Comparison of ENCODE assay signal across 8 cellular contexts in genomic region chr9:133355881-133356357, GRCh38. TPM values are rescaled to one million over a fixed set of nuclear protein-coding genes. Genes with fewer than 3 reads are reported as not detected.
A peak's percentile ranks its signal among the peaks of the same experiment; 100 is the strongest.
DNase-seq lines count a peak whose midpoint lies in the region; ATAC-seq and TF ChIP-seq lines count a peak whose summit lies in the region.

No MANE protein-coding gene starts in this region.

- peaks cover 48% of the 10 kb centered on the region for H3K36me3 ChIP-seq in BE2C
- peaks cover 64% of the 10 kb centered on the region for H3K36me3 ChIP-seq in KOPT-K1 (ENCODE audit: insufficient read depth, low read length)
- peaks cover 0 to 13% of the 10 kb centered on the region in 2 donors for H3K36me3 ChIP-seq in body of pancreas (replicated peaks in 1 of 2; ENCODE audit: insufficient read depth in 1 of 2, low read depth in 2 of 2)
- peaks cover 0 to 16% (median 5%) of the 10 kb centered on the region in 4 donors for H3K36me3 ChIP-seq in transverse colon

- TF ChIP-seq CTCF in BE2C (IDR thresholded peaks at IDR 0.05; ENCODE audit: low read depth, low read length) (no peak), body of pancreas (IDR thresholded peaks at IDR 0.05) (no peak), lower leg skin (IDR thresholded peaks at IDR 0.05) (no peak), transverse colon (IDR thresholded peaks at IDR 0.05) (no peak)

- H3K4me3 ChIP-seq in BE2C (ENCODE audit: low read depth, low read length) = peak overlapping the region; percentile 92
- peak overlapping the region; percentile 43 to 80 for H3K4me3 ChIP-seq in body of pancreas
- H3K4me3 ChIP-seq in lower leg skin (ENCODE audit: low read depth, poor library complexity, severe bottlenecking) = peak overlapping the region; percentile 69
- peak overlapping the region; percentile 77 to 95 (median 86) for H3K4me3 ChIP-seq in transverse colon

- in situ Hi-C loops in transverse colon (cut with MboI; ENCODE audit: low pct_ligation_motif_present in 1 of 4, low pct_unique_long_range_greater_than_20kb in 1 of 4, low sequenced_read_pairs in 3 of 4) = no loop called here

- peak overlapping the region; percentile 69 for H3K27ac ChIP-seq in KOPT-K1 (ENCODE audit: low read depth, low read length, poor library complexity, severe bottlenecking)
- H3K27ac ChIP-seq in body of pancreas = peak overlapping the region; percentile 20 to 83 (median 66)
- peak overlapping the region; percentile 81 to 92 (median 86) for H3K27ac ChIP-seq in transverse colon

- DNase-seq in BE2C = no peak
- no peak for DNase-seq in body of pancreas
- no peak for DNase-seq in lower leg skin (ENCODE audit: low spot score in 2 of 2)
- no peak for DNase-seq in transverse colon
- DNase-seq in A172 (ENCODE audit: low spot score) = no peak
- DNase-seq in sciatic nerve (ENCODE audit: low spot score) = no peak

- no peaks in the 10 kb centered on the region for H3K27me3 ChIP-seq in BE2C
- no peaks in the 10 kb centered on the region for H3K27me3 ChIP-seq in body of pancreas
- no peaks in the 10 kb centered on the region for H3K27me3 ChIP-seq in transverse colon

- TF ChIP-seq POLR2A in body of pancreas (IDR thresholded peaks at IDR 0.05) = no peak
- TF ChIP-seq POLR2A in lower leg skin (IDR thresholded peaks at IDR 0.05) = no peak
- no peak for TF ChIP-seq POLR2A in transverse colon (IDR thresholded peaks at IDR 0.05)

- peak; percentile 10 for ATAC-seq in GM19438 (IDR thresholded peaks at IDR 0.05; ENCODE audit: low read depth, unreplicated experiment)
- ATAC-seq in body of pancreas = peak; percentile 13
- no peak for ATAC-seq in sciatic nerve

- 0% methylated on average over 4 to 27 of the region's 31 CpGs for WGBS in body of pancreas, 2 donors
- 0% methylated on average over 6 to 18 of the region's 31 CpGs for WGBS in lower leg skin, 2 donors
- 1 to 5% methylated on average over 4 to 24 of the region's 31 CpGs for WGBS in transverse colon (ENCODE audit: low coverage in 1 of 2), 2 donors

- H3K9me3 ChIP-seq in BE2C (no peaks in the 10 kb centered on the region), KOPT-K1 (ENCODE audit: insufficient read depth, low read length, poor library complexity, severe bottlenecking) (no peaks in the 10 kb centered on the region), body of pancreas (no peaks in the 10 kb centered on the region), transverse colon (no peaks in the 10 kb centered on the region)

- peaks cover 12% of the 10 kb centered on the region for H3K4me1 ChIP-seq in BE2C
- peaks cover 49% of the 10 kb centered on the region for H3K4me1 ChIP-seq in body of pancreas
- peaks cover 12 to 25% (median 18%) of the 10 kb centered on the region in 4 donors for H3K4me1 ChIP-seq in transverse colon

- no peak for TF ChIP-seq EP300 in transverse colon (IDR thresholded peaks at IDR 0.05; ENCODE audit: low read depth)

- intact Hi-C loops in body of pancreas (cut with DNase I) = no loop called here
- intact Hi-C loops in lower leg skin (cut with DNase I; ENCODE audit: low total_unique reads) = no loop called here
- intact Hi-C loops in transverse colon (cut with DNase I; ENCODE audit: low total_unique reads) = no loop called here
- intact Hi-C loops in sciatic nerve (cut with DNase I) = no loop called here

RNA-seq across cellular contexts. Expression of gene SURF1, which starts 0.4 kb away (rescaled TPM):
- polyA plus RNA-seq in BE2C (2012; ENCODE audit: insufficient read depth, insufficient read length, low read depth) = 109 TPM
- total RNA-seq in body of pancreas (10 to 100 TPM; 31.0 to 43.1 TPM), lower leg skin (10 to 100 TPM; 20.1 to 54.3 (median 36.3) TPM), transverse colon (10 to 100 TPM; 14.2 to 66.1 (median 50.2) TPM), sciatic nerve (40.9 TPM)
- 74.4 and 75.2 TPM in 2 replicates for total RNA-seq in A172 (2014; rRNA removed; shearing (Covaris generic))

RNA-seq across cellular contexts. Expression of gene SURF2, which starts 0.4 kb away (rescaled TPM):
- 240 TPM for polyA plus RNA-seq in BE2C (2012; ENCODE audit: insufficient read depth, insufficient read length, low read depth)
- total RNA-seq in body of pancreas (10 to 100 TPM; 20.0 to 27.0 TPM), lower leg skin (10 to 100 TPM; 31.2 to 40.7 (median 35.4) TPM), transverse colon (10 to 100 TPM in 3 of 4 donors, 1 to 10 TPM in 1; 3.7 to 21.4 (median 17.9) TPM), sciatic nerve (13.6 TPM)
- 26.3 and 43.1 TPM in 2 replicates for total RNA-seq in A172 (2014; rRNA removed; shearing (Covaris generic))

RNA-seq across cellular contexts. Expression of gene RPL7A, which starts 7.9 kb away (rescaled TPM):
- polyA plus RNA-seq in BE2C (2012; ENCODE audit: insufficient read depth, insufficient read length, low read depth) = 1,628 TPM
- total RNA-seq in body of pancreas (1,000 to 10,000 TPM; 1,478 to 1,480 TPM), lower leg skin (1,000 to 10,000 TPM; 2,005 to 2,991 (median 2,631) TPM), transverse colon (1,000 to 10,000 TPM in 2 of 4 donors, 100 to 1,000 TPM in 2; 725 to 1,490 (median 1,034) TPM), sciatic nerve (1,196 TPM)
- total RNA-seq in A172 (2014; rRNA removed; shearing (Covaris generic)) = 2,228 and 2,364 TPM in 2 replicates

RNA-seq across cellular contexts. Expression of gene MED22, which starts 8.0 kb away (rescaled TPM):
- 62.3 TPM for polyA plus RNA-seq in BE2C (2012; ENCODE audit: insufficient read depth, insufficient read length, low read depth)
- 10 to 100 TPM; 15.8 to 16.3 TPM for total RNA-seq in body of pancreas
- total RNA-seq in lower leg skin = 10 to 100 TPM; 12.3 to 31.1 (median 26.9) TPM
- 10 to 100 TPM; 21.5 to 50.5 (median 25.4) TPM for total RNA-seq in transverse colon
- 17.9 and 30.0 TPM in 2 replicates for total RNA-seq in A172 (2014; rRNA removed; shearing (Covaris generic))
- 36.2 TPM for total RNA-seq in sciatic nerve

RNA-seq across cellular contexts. Expression of gene SURF6, which starts 19.9 kb away (rescaled TPM):
- polyA plus RNA-seq in BE2C (2012; ENCODE audit: insufficient read depth, insufficient read length, low read depth) = 107 TPM
- 10 to 100 TPM; 20.8 to 37.9 TPM for total RNA-seq in body of pancreas
- total RNA-seq in lower leg skin = 10 to 100 TPM; 21.7 to 37.4 (median 27.4) TPM
- total RNA-seq in transverse colon = 10 to 100 TPM; 18.1 to 61.3 (median 22.5) TPM
- 11.4 and 19.5 TPM in 2 replicates for total RNA-seq in A172 (2014; rRNA removed; shearing (Covaris generic))
- total RNA-seq in sciatic nerve = 17.3 TPM
